24 cellular contexts compared by ENCODE assay signal in genomic region chr1:35535243-35535642, GRCh38. TPM values are rescaled to one million over a fixed set of nuclear protein-coding genes. Genes with fewer than 3 reads are reported as not detected.
A peak's percentile ranks its signal among the peaks of the same experiment; 100 is the strongest.
DNase-seq lines count a peak whose midpoint lies in the region; ATAC-seq lines count a peak whose summit lies in the region.
"Had no signal": no experiment of that assay in that cellular context is flagged by ENCODE, and none has a peak within 500 bp of the region (broad histone marks: within the 10 kb centered on the region; RNA-seq: fewer than 3 reads in every experiment).

No MANE protein-coding gene starts in this region.

- H3K9me3 Mint-ChIP-seq in activated naive CD8-positive, alpha-beta T cell (ENCODE audit: low read depth), result peaks cover 2% of the 10 kb centered on the region
- H3K9me3 Mint-ChIP-seq in activated naive CD8-positive, alpha-beta T cell treated with anti-CD3 and anti-CD28 coated beads, Interleukin-2, amount 50 U/mL, for 24 hours, result peaks cover 5% of the 10 kb centered on the region
- H3K9me3 Mint-ChIP-seq in naive thymus-derived CD4-positive, alpha-beta T cell, result peaks cover 0 to 6% (median 3%) of the 10 kb centered on the region in 11 donors

- CTCF ChIA-PET in naive thymus-derived CD4-positive, alpha-beta T cell (lab: Charles Lee), result interaction anchor here (0.8 to 8.2 kb wide), 4 partner anchors 16 to 89 kb away, joined by 3 to 50 read pairs (median 4); no protein-coding TSS in a partner anchor

- no peak for ATAC-seq in activated naive CD8-positive, alpha-beta T cell treated with anti-CD3 and anti-CD28 coated beads, Interleukin-2, amount 50 U/mL, for 24 hours
- ATAC-seq in naive thymus-derived CD4-positive, alpha-beta T cell, result no peak
- ATAC-seq: PC-3 had no signal

- H3K4me1 ChIP-seq in HUES64 (ENCODE audit: insufficient read depth, low read length), result peaks cover 51% of the 10 kb centered on the region
- H3K4me1 ChIP-seq in naive thymus-derived CD4-positive, alpha-beta T cell (ENCODE audit: control insufficient read depth in 2 of 2, insufficient read depth in 2 of 2, low read length in 2 of 2), result peaks cover 34 to 49% of the 10 kb centered on the region in 2 donors

- H3K4me1 Mint-ChIP-seq in activated naive CD8-positive, alpha-beta T cell (ENCODE audit: low read depth), result peaks cover 61% of the 10 kb centered on the region
- H3K4me1 Mint-ChIP-seq in activated naive CD8-positive, alpha-beta T cell treated with anti-CD3 and anti-CD28 coated beads, Interleukin-2, amount 50 U/mL, for 24 hours, result peaks cover 47% of the 10 kb centered on the region
- H3K4me1 Mint-ChIP-seq in naive thymus-derived CD4-positive, alpha-beta T cell, result peaks cover 38 to 79% (median 68%) of the 10 kb centered on the region in 7 donors

- H3K27ac ChIP-seq in HUES64 (ENCODE audit: low read depth, low read length), result peak overlapping the region; percentile 52; the same call in 1 of the 2 replicates
- H3K27ac ChIP-seq in naive thymus-derived CD4-positive, alpha-beta T cell (ENCODE audit: low read depth, low read length), result no peak overlapping the region
- H3K27ac ChIP-seq: C4-2B, HL-60 had no signal

- no peak overlapping the region for H3K9ac ChIP-seq in HUES64 (ENCODE audit: low read depth, low read length)

- peak overlapping the region; percentile 41 for H3K27ac Mint-ChIP-seq in activated naive CD8-positive, alpha-beta T cell
- no peak overlapping the region for H3K27ac Mint-ChIP-seq in activated naive CD8-positive, alpha-beta T cell treated with anti-CD3 and anti-CD28 coated beads, Interleukin-2, amount 50 U/mL, for 24 hours
- peak overlapping the region in 8 of 9 donors; percentile 48 to 93 (median 90) for H3K27ac Mint-ChIP-seq in naive thymus-derived CD4-positive, alpha-beta T cell
- H3K27ac Mint-ChIP-seq: HFFc6 had no signal

- no peak overlapping the region for H3K4me3 ChIP-seq in HUES64 (ENCODE audit: low read length)
- no peak overlapping the region for H3K4me3 ChIP-seq in naive thymus-derived CD4-positive, alpha-beta T cell (ENCODE audit: low read length)
- H3K4me3 ChIP-seq: MG63 had no signal

- H3K9me3 ChIP-seq in HUES64 (ENCODE audit: insufficient read depth, low read depth, low read length), result peaks cover 3% of the 10 kb centered on the region; the same call in 1 of the 2 replicates
- no peaks in the 10 kb centered on the region for H3K9me3 ChIP-seq in naive thymus-derived CD4-positive, alpha-beta T cell (ENCODE audit: control insufficient read depth in 2 of 3, low read length in 3 of 3)

- H3K36me3 ChIP-seq in HUES64 (ENCODE audit: insufficient read depth, low read length), result peaks cover 21% of the 10 kb centered on the region
- peaks cover 0 to 6% (median 6%) of the 10 kb centered on the region in 3 experiments for H3K36me3 ChIP-seq in naive thymus-derived CD4-positive, alpha-beta T cell (ENCODE audit: control insufficient read depth in 2 of 3, insufficient read depth in 3 of 3, low read length in 3 of 3)

- H3K36me3 Mint-ChIP-seq in activated naive CD8-positive, alpha-beta T cell, result peaks cover 11% of the 10 kb centered on the region
- H3K36me3 Mint-ChIP-seq in activated naive CD8-positive, alpha-beta T cell treated with anti-CD3 and anti-CD28 coated beads, Interleukin-2, amount 50 U/mL, for 24 hours (ENCODE audit: low read depth), result peaks cover 8% of the 10 kb centered on the region
- H3K36me3 Mint-ChIP-seq in naive thymus-derived CD4-positive, alpha-beta T cell, result peaks cover 5 to 62% (median 6%) of the 10 kb centered on the region in 5 donors

- H3K4me3 Mint-ChIP-seq in activated naive CD8-positive, alpha-beta T cell, result no peak overlapping the region
- no peak overlapping the region for H3K4me3 Mint-ChIP-seq in activated naive CD8-positive, alpha-beta T cell treated with anti-CD3 and anti-CD28 coated beads, Interleukin-2, amount 50 U/mL, for 24 hours
- peak overlapping the region in 3 of 10 donors; percentile 17 to 84 (median 41) for H3K4me3 Mint-ChIP-seq in naive thymus-derived CD4-positive, alpha-beta T cell
- H3K4me3 Mint-ChIP-seq: HFFc6 had no signal

- POLR2A ChIA-PET in naive thymus-derived CD4-positive, alpha-beta T cell (lab: Charles Lee), result interaction anchor here (1.6 to 4.8 kb wide), 3 partner anchors 26 to 36 kb away, joined by 4 to 22 read pairs (median 5); no protein-coding TSS in a partner anchor

- no peaks in the 10 kb centered on the region for H3K27me3 ChIP-seq in HUES64 (ENCODE audit: insufficient read depth, low read length)
- H3K27me3 ChIP-seq in naive thymus-derived CD4-positive, alpha-beta T cell (ENCODE audit: control insufficient read depth in 2 of 2, insufficient read depth in 2 of 2, low read length in 2 of 2), result no peaks in the 10 kb centered on the region
- H3K27me3 ChIP-seq: MG63 had no signal

- no peak for DNase-seq in activated naive CD8-positive, alpha-beta T cell treated with anti-CD3 and anti-CD28 coated beads, Interleukin-2, amount 50 U/mL, for 24 hours
- peak; percentile 41 for DNase-seq in astrocyte of the hippocampus (ENCODE audit: low read depth, low spot score)
- no peak for DNase-seq in naive thymus-derived CD4-positive, alpha-beta T cell
- DNase-seq in DMS79 treated with DMSO at 0.1 percent for 48 hours (lab: John Stamatoyannopoulos, UW), result no peak
- DNase-seq in NCI-H2171 treated with DMSO at 0.1 percent for 48 hours (lab: John Stamatoyannopoulos, UW), result no peak
- DNase-seq in HuH-7 (ENCODE audit: low spot score), result no peak
- DNase-seq: 8988T, AML-193, COR-L47, DND-41, H7, HFFc6, MG63, NCI-H1417, NCI-H1694 treated with DMSO at 0.1 percent for 48 hours, NCI-H2081 treated with DMSO at 0.1 percent for 48 hours, NCI-H446 treated with DMSO at 0.1 percent for 48 hours, NCI-H526 treated with DMSO at 0.1 percent for 48 hours, PC-3, Right ventricle myocardium superior had no signal

- no peaks in the 10 kb centered on the region for H3K27me3 Mint-ChIP-seq in activated naive CD8-positive, alpha-beta T cell
- H3K27me3 Mint-ChIP-seq in activated naive CD8-positive, alpha-beta T cell treated with anti-CD3 and anti-CD28 coated beads, Interleukin-2, amount 50 U/mL, for 24 hours, result no peaks in the 10 kb centered on the region
- no peaks in the 10 kb centered on the region for H3K27me3 Mint-ChIP-seq in naive thymus-derived CD4-positive, alpha-beta T cell

- intact Hi-C loops in naive thymus-derived CD4-positive, alpha-beta T cell (cut with micrococcal nuclease), result no loop called here

RNA-seq across cellular contexts. Expression of gene KIAA0319L, which starts 22.0 kb away (rescaled TPM):
- polyA plus RNA-seq in HUES64 (2013, experiment 1 of 2), result 34.0 TPM
- 38.1 TPM for polyA plus RNA-seq in HUES64 (2013, experiment 2 of 2)
- 10 to 100 TPM; 62.0 to 79.7 (median 65.6) TPM for total RNA-seq in naive thymus-derived CD4-positive, alpha-beta T cell
- polyA plus RNA-seq in naive thymus-derived CD4-positive, alpha-beta T cell, result 10 to 100 TPM; 22.2 to 36.6 TPM

RNA-seq across cellular contexts. Expression of gene NCDN, which starts 22.4 kb away (rescaled TPM):
- 31.5 TPM for polyA plus RNA-seq in HUES64 (2013, experiment 1 of 2)
- polyA plus RNA-seq in HUES64 (2013, experiment 2 of 2), result 23.2 TPM
- 10 to 100 TPM; 19.4 to 38.6 (median 26.4) TPM for total RNA-seq in naive thymus-derived CD4-positive, alpha-beta T cell
- polyA plus RNA-seq in naive thymus-derived CD4-positive, alpha-beta T cell, result 10 to 100 TPM; 17.1 to 23.9 TPM

RNA-seq across cellular contexts. Expression of gene TFAP2E, which starts 37.9 kb away (rescaled TPM):
- 0.20 TPM for polyA plus RNA-seq in HUES64 (2013, experiment 1 of 2)
- polyA plus RNA-seq in HUES64 (2013, experiment 2 of 2), result 0.19 TPM
- total RNA-seq in naive thymus-derived CD4-positive, alpha-beta T cell, result 1 to 10 TPM in 4 of 5 experiments, under 1 TPM in 1; 0.77 to 4.2 (median 2.8) TPM
- polyA plus RNA-seq in naive thymus-derived CD4-positive, alpha-beta T cell, result under 1 TPM; 0.13 to 0.51 TPM
